Comparison of ENCODE assay signal across 2 cellular contexts in genomic region chr10:132321726-132322125, GRCh38.
TF ChIP-seq lines count a peak whose summit lies in the region.

No MANE protein-coding gene starts in this region.

TF ChIP-seq in A549, 52 proteins besides CTCF, POLR2A, EP300 and RAD21:
- TF ChIP-seq E2F6 (IDR thresholded peaks at IDR 0.05; ENCODE audit: borderline replicate concordance, low read depth): no peak
- no peak for TF ChIP-seq RARB (CRISPR knock-in tag; IDR thresholded peaks at IDR 0.05)
- no peak for TF ChIP-seq GATA3 (IDR thresholded peaks at IDR 0.05; ENCODE audit: borderline replicate concordance)
- TF ChIP-seq NPAS2 (CRISPR knock-in tag; IDR thresholded peaks at IDR 0.05; ENCODE audit: borderline replicate concordance): no peak
- TF ChIP-seq MAFK (IDR thresholded peaks at IDR 0.05; ENCODE audit: partially characterized antibody): no peak
- no peak for TF ChIP-seq ZFP36 (IDR thresholded peaks at IDR 0.05; ENCODE audit: borderline replicate concordance, partially characterized antibody)
- TF ChIP-seq NR3C1 (IDR thresholded peaks at IDR 0.05): no peak
- TF ChIP-seq CEBPB (IDR thresholded peaks at IDR 0.05): no peak
- TF ChIP-seq HOXB13 (CRISPR knock-in tag; IDR thresholded peaks at IDR 0.05; ENCODE audit: low read depth): no peak
- no peak for TF ChIP-seq MAX (IDR thresholded peaks at IDR 0.05)
- no peak for TF ChIP-seq SREBF2 (IDR thresholded peaks at IDR 0.05)

TF ChIP-seq in HepG2, 621 proteins besides CTCF, POLR2A, EP300 and RAD21:
- TF ChIP-seq ZNF770 (CRISPR knock-in tag; IDR thresholded peaks at IDR 0.05) (no peak), NCOA1 (CRISPR knock-in tag; IDR thresholded peaks at IDR 0.05) (no peak), CERS6 (CRISPR knock-in tag; IDR thresholded peaks at IDR 0.05) (no peak), ZNF800 (CRISPR knock-in tag; IDR thresholded peaks at IDR 0.05) (no peak), ELK4 (CRISPR knock-in tag; IDR thresholded peaks at IDR 0.05; ENCODE audit: borderline replicate concordance) (no peak), SP4 (CRISPR knock-in tag; IDR thresholded peaks at IDR 0.05) (no peak), ZNF639 (CRISPR knock-in tag; conservative IDR thresholded peaks at IDR 0.05) (no peak), ZNF235 (CRISPR knock-in tag; IDR thresholded peaks at IDR 0.05; ENCODE audit: borderline replicate concordance) (no peak), ZXDC (CRISPR knock-in tag; IDR thresholded peaks at IDR 0.05) (no peak), NFATC3 (CRISPR knock-in tag; IDR thresholded peaks at IDR 0.05) (no peak), ZBTB7A (CRISPR knock-in tag; IDR thresholded peaks at IDR 0.05) (no peak), MIER2 (CRISPR knock-in tag; IDR thresholded peaks at IDR 0.05) (no peak), ETV6 (CRISPR knock-in tag; conservative IDR thresholded peaks at IDR 0.05) (no peak), NR2F6 (IDR thresholded peaks at IDR 0.05) (no peak), NR2F6 (CRISPR knock-in tag; IDR thresholded peaks at IDR 0.05) (no peak)
